In the genomic region with DNA sequence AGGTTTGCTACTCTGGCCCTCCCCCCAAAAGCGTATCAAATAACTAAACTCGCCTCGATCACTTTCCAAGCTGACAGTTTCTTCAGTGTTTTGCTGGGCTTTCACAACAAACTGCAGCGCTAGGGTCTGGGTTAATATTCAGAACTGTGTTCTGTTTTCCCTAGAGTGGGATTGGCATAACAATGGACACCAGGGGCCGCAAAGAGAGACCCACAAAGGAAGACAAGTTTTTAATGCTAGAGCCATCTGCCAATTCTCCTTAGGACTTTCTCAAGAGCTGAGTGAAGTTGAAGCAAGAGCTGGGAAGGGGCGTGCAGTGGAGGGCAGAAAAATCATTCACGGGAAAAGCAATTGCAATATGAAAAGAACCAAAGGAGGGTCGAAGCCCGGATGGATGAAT, we compare ENCODE assay signal across 1 cellular context.
TF ChIP-seq lines count a peak whose summit lies in the region.

No MANE protein-coding gene starts in this region.

TF ChIP-seq in HCT116, 20 proteins besides CTCF, POLR2A, EP300 and RAD21:
- TF ChIP-seq, protein P1, sequence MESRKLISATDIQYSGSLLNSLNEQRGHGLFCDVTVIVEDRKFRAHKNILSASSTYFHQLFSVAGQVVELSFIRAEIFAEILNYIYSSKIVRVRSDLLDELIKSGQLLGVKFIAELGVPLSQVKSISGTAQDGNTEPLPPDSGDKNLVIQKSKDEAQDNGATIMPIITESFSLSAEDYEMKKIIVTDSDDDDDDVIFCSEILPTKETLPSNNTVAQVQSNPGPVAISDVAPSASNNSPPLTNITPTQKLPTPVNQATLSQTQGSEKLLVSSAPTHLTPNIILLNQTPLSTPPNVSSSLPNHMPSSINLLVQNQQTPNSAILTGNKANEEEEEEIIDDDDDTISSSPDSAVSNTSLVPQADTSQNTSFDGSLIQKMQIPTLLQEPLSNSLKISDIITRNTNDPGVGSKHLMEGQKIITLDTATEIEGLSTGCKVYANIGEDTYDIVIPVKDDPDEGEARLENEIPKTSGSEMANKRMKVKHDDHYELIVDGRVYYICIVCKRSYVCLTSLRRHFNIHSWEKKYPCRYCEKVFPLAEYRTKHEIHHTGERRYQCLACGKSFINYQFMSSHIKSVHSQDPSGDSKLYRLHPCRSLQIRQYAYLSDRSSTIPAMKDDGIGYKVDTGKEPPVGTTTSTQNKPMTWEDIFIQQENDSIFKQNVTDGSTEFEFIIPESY (IDR thresholded peaks at IDR 0.05; ENCODE audit: extremely low read depth, insufficient replicate concordance, low read length) = no peak
- TF ChIP-seq, protein P2, sequence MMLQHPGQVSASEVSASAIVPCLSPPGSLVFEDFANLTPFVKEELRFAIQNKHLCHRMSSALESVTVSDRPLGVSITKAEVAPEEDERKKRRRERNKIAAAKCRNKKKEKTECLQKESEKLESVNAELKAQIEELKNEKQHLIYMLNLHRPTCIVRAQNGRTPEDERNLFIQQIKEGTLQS (IDR thresholded peaks at IDR 0.05) = no peak
- TF ChIP-seq ZNF274 (IDR thresholded peaks at IDR 0.05; ENCODE audit: low read depth, low read length) (no peak), SP1 (IDR thresholded peaks at IDR 0.05; ENCODE audit: low read depth) (no peak), FOSL1 (IDR thresholded peaks at IDR 0.05; ENCODE audit: low read depth) (no peak), TCF7L2 (IDR thresholded peaks at IDR 0.05; ENCODE audit: borderline replicate concordance, extremely low read depth, insufficient read depth, insufficient read length) (no peak), EZH2phosphoT487 (IDR thresholded peaks at IDR 0.05; ENCODE audit: borderline replicate concordance) (no peak)
- TF ChIP-seq, protein P3, sequence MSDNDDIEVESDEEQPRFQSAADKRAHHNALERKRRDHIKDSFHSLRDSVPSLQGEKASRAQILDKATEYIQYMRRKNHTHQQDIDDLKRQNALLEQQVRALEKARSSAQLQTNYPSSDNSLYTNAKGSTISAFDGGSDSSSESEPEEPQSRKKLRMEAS (IDR thresholded peaks at IDR 0.05) = no peak
